8 cellular contexts compared by ENCODE assay signal in the genomic region with DNA sequence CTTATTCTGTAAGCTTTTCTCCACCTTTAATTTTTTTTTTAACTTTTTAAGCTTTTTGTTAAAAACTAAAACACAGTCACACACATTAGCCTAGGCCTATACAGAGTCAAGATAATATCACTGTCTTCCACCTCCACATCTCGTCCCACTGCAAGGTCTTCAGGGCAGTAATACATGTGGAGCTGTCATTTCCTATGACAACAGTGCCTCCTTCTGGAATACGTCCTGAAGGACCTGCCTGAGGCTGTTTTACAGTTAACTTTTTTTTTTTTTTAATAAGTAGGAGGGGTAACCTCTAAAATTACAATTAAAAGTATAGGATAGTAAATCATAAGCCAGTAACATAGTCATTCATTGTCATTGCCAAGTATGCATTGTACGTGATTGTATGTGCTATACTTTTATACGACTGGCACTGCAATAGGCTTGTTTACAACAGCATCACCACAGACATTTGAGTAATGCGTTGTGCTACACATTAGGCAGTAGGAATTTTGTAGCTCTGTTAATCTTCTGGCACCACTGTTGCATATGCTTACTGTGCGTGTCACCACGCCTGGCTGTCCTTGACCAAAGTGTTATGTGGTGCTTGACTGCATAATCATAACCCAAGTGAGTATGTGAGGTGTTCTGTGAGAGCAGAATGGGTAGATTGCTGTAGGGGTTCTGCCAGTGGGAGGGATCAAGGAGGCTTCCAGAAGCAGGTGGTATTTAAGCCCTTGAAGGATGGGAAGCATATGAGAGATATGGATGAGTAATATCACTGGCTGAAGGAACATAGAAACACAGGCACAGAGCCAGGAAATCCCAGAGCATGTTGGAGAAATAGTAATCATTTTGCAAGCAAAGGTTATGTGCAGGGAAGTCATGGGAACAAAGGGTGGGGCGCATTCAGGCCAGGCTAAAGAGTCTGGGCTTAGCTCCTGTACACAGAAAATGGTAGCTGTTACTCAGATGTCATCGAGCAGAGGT. TPM values are rescaled to one million over a fixed set of nuclear protein-coding genes. Genes with fewer than 3 reads are reported as not detected.
DNase-seq lines count a peak whose midpoint lies in the region; ATAC-seq lines count a peak whose summit lies in the region.

No MANE protein-coding gene starts in this region.

- ATAC-seq in esophagus mucosa (peak; percentile 68), GM21529 (IDR thresholded peaks at IDR 0.05; ENCODE audit: unreplicated experiment) (no peak)

- DNase-seq in A172 (ENCODE audit: low spot score) (peak; percentile 46), GM04503 (ENCODE audit: low read depth) (peak; percentile 44), OCI-M1 (lab: John Stamatoyannopoulos, UW) (peak; percentile 81), pons (ENCODE audit: low spot score) (peak; percentile 5), cortex of kidney (lab: John Stamatoyannopoulos, UW) (no peak)
- no peak for DNase-seq in stimulated activated CD4-positive, alpha-beta T cell treated with anti-CD3 and anti-CD28 coated beads, Interleukin-12 subunit alpha, Interleukin-12 subunit beta, amount 100 ng/mL, for 4 hours

RNA-seq across cellular contexts. Expression of gene FBXO22, which starts 18.3 kb away (rescaled TPM):
- total RNA-seq in A172 (2014; rRNA removed; shearing (Covaris generic)), result 57.2 and 79.4 TPM in 2 replicates
- 23.8 TPM for total RNA-seq in esophagus mucosa

Comparison
In these comparisons a context has a peak if more than half of its experiments do, and no peak if none do; other contexts are left out.
1. DNase-seq: peak in A172 (single experiment), GM04503 (single experiment), OCI-M1 (single experiment) and pons (single experiment); none in cortex of kidney (single experiment) and stimulated activated CD4-positive, alpha-beta T cell treated with anti-CD3 and anti-CD28 coated beads, Interleukin-12 subunit alpha, Interleukin-12 subunit beta, amount 100 ng/mL, for 4 hours (single experiment).